ENCODE assay signal across 1 cellular context in the genomic region with DNA sequence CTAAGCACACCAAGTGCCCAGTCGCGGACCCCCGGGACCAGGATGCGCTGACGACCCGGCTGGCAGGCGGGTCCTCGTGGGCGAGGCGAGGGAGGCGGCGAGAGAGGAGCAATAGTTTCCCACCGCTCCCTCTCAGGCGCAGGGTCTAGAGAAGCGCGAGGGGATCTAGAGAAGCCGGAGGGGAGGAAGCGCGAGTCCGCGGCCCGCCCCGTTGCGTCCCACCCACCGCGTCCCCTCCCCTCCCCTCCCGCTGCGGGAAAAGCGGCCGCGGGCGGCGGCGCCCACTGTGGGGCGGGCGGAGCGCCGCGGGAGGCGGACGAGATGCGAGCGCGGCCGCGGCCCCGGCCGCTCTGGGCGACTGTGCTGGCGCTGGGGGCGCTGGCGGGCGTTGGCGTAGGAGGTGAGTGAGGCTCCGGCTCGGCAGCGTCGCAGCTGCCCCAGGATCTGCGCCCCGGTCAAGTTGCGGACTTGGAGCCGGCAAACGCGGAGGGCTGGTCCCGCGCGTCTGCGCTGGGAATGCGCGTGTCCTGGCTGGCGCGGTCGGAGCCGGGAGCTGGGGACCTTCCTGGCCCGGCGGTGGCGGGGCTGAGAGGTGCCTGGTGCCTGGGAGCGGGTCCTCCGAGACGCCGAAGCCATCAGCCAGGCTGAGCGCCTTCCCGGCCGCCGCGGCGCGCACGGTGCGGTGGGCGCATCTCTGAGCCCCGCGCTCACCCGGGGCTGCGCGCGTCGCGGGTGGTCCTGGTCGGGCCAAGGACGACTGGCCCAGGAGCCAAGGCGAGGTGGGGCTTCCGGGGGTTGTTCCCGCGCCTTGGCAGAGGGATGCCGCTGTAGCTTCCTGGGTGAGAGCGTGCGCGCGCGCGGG.
A peak's percentile ranks its signal among the peaks of the same experiment; 100 is the strongest.
TF ChIP-seq lines count a peak whose summit lies in the region.

A gene (plus strand): TSS at position 287 of the 862 bp plus-strand sequence. CDS start 35 bp downstream, at position 322.

TF ChIP-seq in HepG2, 621 proteins besides CTCF, POLR2A, EP300 and RAD21 (continued from another document):
- TF ChIP-seq, protein P1, sequence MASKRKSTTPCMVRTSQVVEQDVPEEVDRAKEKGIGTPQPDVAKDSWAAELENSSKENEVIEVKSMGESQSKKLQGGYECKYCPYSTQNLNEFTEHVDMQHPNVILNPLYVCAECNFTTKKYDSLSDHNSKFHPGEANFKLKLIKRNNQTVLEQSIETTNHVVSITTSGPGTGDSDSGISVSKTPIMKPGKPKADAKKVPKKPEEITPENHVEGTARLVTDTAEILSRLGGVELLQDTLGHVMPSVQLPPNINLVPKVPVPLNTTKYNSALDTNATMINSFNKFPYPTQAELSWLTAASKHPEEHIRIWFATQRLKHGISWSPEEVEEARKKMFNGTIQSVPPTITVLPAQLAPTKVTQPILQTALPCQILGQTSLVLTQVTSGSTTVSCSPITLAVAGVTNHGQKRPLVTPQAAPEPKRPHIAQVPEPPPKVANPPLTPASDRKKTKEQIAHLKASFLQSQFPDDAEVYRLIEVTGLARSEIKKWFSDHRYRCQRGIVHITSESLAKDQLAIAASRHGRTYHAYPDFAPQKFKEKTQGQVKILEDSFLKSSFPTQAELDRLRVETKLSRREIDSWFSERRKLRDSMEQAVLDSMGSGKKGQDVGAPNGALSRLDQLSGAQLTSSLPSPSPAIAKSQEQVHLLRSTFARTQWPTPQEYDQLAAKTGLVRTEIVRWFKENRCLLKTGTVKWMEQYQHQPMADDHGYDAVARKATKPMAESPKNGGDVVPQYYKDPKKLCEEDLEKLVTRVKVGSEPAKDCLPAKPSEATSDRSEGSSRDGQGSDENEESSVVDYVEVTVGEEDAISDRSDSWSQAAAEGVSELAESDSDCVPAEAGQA (IDR thresholded peaks at IDR 0.05; ENCODE audit: low read depth) = no peak
- TF ChIP-seq, protein P1 (CRISPR knock-in tag; IDR thresholded peaks at IDR 0.05; ENCODE audit: borderline replicate concordance) = no peak
- TF ChIP-seq ZNF34 (CRISPR knock-in tag; IDR thresholded peaks at IDR 0.05; ENCODE audit: borderline replicate concordance) (peak; percentile 73; the same call in 1 of the 2 replicates), LCORL (IDR thresholded peaks at IDR 0.05) (no peak), LCORL (CRISPR knock-in tag; IDR thresholded peaks at IDR 0.05) (peak; percentile 35; the same call in 1 of the 2 replicates), ZFP41 (CRISPR knock-in tag; IDR thresholded peaks at IDR 0.05; ENCODE audit: borderline replicate concordance) (no peak), STAG1 (CRISPR knock-in tag; IDR thresholded peaks at IDR 0.05) (peak; percentile 35), ZMYM4 (CRISPR knock-in tag; IDR thresholded peaks at IDR 0.05) (peak; percentile 60), HNF4G (IDR thresholded peaks at IDR 0.05; ENCODE audit: borderline replicate concordance, low read depth, low read length) (no peak), HNF4G (CRISPR knock-in tag; IDR thresholded peaks at IDR 0.05; ENCODE audit: borderline replicate concordance, low read depth) (peak; percentile 39; the same call in 1 of the 2 replicates), ELF3 (CRISPR knock-in tag; IDR thresholded peaks at IDR 0.05) (no peak), ZNF772 (CRISPR knock-in tag; IDR thresholded peaks at IDR 0.05) (0 out of 2 replicates have a peak, but pooled peaks have one; percentile 40), FOXP1 (IDR thresholded peaks at IDR 0.05) (no peak), FOXP1 (CRISPR knock-in tag; IDR thresholded peaks at IDR 0.05) (no peak), GFI1 (CRISPR knock-in tag; IDR thresholded peaks at IDR 0.05; ENCODE audit: borderline replicate concordance) (no peak), ZNF496 (CRISPR knock-in tag; IDR thresholded peaks at IDR 0.05; ENCODE audit: insufficient replicate concordance) (no peak), ZNF549 (CRISPR knock-in tag; IDR thresholded peaks at IDR 0.05) (no peak)
- TF ChIP-seq, protein P2, sequence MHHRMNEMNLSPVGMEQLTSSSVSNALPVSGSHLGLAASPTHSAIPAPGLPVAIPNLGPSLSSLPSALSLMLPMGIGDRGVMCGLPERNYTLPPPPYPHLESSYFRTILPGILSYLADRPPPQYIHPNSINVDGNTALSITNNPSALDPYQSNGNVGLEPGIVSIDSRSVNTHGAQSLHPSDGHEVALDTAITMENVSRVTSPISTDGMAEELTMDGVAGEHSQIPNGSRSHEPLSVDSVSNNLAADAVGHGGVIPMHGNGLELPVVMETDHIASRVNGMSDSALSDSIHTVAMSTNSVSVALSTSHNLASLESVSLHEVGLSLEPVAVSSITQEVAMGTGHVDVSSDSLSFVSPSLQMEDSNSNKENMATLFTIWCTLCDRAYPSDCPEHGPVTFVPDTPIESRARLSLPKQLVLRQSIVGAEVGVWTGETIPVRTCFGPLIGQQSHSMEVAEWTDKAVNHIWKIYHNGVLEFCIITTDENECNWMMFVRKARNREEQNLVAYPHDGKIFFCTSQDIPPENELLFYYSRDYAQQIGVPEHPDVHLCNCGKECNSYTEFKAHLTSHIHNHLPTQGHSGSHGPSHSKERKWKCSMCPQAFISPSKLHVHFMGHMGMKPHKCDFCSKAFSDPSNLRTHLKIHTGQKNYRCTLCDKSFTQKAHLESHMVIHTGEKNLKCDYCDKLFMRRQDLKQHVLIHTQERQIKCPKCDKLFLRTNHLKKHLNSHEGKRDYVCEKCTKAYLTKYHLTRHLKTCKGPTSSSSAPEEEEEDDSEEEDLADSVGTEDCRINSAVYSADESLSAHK (CRISPR knock-in tag; IDR thresholded peaks at IDR 0.05; ENCODE audit: borderline replicate concordance) = no peak
- TF ChIP-seq, protein P3, sequence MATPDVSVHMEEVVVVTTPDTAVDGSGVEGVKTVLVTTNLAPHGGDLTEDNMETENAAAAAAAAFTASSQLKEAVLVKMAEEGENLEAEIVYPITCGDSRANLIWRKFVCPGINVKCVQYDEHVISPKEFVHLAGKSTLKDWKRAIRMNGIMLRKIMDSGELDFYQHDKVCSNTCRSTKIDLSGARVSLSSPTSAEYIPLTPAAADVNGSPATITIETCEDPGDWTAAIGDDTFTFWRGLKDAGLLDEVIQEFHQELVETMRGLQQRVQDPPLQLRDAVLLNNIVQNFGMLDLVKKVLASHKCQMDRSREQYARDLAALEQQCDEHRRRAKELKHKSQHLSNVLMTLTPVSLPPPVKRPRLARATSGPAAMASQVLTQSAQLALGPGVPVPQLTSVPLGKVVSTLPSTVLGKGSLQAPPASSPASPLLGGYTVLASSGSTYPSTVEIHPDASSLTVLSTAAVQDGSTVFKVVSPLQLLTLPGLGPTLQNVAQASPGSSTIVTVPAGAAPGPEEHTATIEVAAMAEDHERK (CRISPR knock-in tag; IDR thresholded peaks at IDR 0.05; ENCODE audit: low read depth) = no peak
- TF ChIP-seq, protein P4, sequence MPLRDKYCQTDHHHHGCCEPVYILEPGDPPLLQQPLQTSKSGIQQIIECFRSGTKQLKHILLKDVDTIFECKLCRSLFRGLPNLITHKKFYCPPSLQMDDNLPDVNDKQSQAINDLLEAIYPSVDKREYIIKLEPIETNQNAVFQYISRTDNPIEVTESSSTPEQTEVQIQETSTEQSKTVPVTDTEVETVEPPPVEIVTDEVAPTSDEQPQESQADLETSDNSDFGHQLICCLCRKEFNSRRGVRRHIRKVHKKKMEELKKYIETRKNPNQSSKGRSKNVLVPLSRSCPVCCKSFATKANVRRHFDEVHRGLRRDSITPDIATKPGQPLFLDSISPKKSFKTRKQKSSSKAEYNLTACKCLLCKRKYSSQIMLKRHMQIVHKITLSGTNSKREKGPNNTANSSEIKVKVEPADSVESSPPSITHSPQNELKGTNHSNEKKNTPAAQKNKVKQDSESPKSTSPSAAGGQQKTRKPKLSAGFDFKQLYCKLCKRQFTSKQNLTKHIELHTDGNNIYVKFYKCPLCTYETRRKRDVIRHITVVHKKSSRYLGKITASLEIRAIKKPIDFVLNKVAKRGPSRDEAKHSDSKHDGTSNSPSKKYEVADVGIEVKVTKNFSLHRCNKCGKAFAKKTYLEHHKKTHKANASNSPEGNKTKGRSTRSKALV (CRISPR knock-in tag; IDR thresholded peaks at IDR 0.05) = peak; percentile 100
- TF ChIP-seq, protein P5, sequence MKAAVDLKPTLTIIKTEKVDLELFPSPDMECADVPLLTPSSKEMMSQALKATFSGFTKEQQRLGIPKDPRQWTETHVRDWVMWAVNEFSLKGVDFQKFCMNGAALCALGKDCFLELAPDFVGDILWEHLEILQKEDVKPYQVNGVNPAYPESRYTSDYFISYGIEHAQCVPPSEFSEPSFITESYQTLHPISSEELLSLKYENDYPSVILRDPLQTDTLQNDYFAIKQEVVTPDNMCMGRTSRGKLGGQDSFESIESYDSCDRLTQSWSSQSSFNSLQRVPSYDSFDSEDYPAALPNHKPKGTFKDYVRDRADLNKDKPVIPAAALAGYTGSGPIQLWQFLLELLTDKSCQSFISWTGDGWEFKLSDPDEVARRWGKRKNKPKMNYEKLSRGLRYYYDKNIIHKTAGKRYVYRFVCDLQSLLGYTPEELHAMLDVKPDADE (CRISPR knock-in tag; IDR thresholded peaks at IDR 0.05) = no peak
